8 cellular contexts compared by ENCODE assay signal in the genomic region with DNA sequence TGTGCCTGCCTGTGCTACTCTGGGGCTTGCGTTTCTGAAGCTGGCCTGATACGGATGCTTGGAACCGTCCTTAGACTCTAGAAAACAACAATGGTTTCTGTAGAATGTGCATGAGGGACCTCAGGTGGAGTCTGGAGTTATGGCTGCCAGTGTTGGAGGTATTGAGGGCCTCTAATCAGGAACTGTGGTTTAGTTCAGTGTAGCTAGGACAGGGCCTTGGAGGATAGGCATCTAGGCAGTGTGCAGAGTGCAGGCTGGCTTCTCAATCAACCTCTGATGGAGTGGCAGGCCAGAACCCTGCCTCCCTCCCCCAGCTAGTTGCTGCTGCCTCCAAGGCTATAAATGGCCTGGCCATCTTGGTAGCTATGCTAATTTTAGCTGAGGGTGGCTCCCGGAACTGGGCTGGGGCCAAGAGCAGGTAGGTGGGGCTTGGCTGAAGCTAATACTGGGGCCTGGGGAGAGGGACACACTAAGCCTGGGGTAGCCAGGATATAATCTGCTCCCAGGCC. TPM values are rescaled to one million over a fixed set of nuclear protein-coding genes. Genes with fewer than 3 reads are reported as not detected.
A peak's percentile ranks its signal among the peaks of the same experiment; 100 is the strongest.
DNase-seq lines count a peak whose midpoint lies in the region; ATAC-seq and TF ChIP-seq lines count a peak whose summit lies in the region.

No MANE protein-coding gene starts in this region.

- peak; percentile 74 for DNase-seq in activated CD8-positive, alpha-beta memory T cell treated with anti-CD3 and anti-CD28 coated beads, Interleukin-2, amount 10 ng/mL, durations not matched to agents 7 days and 5 days
- no peak for DNase-seq in activated CD8-positive, alpha-beta memory T cell treated with anti-CD3 and anti-CD28 coated beads, Interleukin-2, amount 50 U/mL, for 4 hours
- DNase-seq in activated CD8-positive, alpha-beta T cell treated with anti-CD3 and anti-CD28 coated beads for 36 hours = peak; percentile 65
- DNase-seq in myocyte (ENCODE audit: low read depth) = peak; percentile 85
- DNase-seq in foreskin melanocyte = no peak
- DNase-seq in effector CD4-positive, alpha-beta T cell = no peak

- CTCF ChIA-PET in activated CD8-positive, alpha-beta memory T cell treated with anti-CD3 and anti-CD28 coated beads, Interleukin-2, amount 10 ng/mL, durations not matched to agents 7 days and 5 days (lab: Charles Lee) = interaction anchor here (0.6 to 16.8 kb wide), 10 partner anchors 9 to 759 kb away, joined by 3 to 474 read pairs (median 8); a partner anchor contains a TSS
- CTCF ChIA-PET in activated CD8-positive, alpha-beta T cell treated with anti-CD3 and anti-CD28 coated beads for 36 hours (lab: Charles Lee) = interaction anchor here (0.9 to 26.5 kb wide), 10 partner anchors 9 to 214 kb away, joined by 3 to 775 read pairs (median 8); a partner anchor contains a TSS

- peaks cover 66% of the 10 kb centered on the region for H3K4me1 Mint-ChIP-seq in activated CD8-positive, alpha-beta memory T cell treated with anti-CD3 and anti-CD28 coated beads, Interleukin-2, amount 10 ng/mL, durations not matched to agents 7 days and 5 days
- peaks cover 65% of the 10 kb centered on the region for H3K4me1 Mint-ChIP-seq in activated CD8-positive, alpha-beta T cell treated with anti-CD3 and anti-CD28 coated beads for 36 hours (ENCODE audit: low read depth)

- peak overlapping the region; percentile 86 for H3K4me3 Mint-ChIP-seq in activated CD8-positive, alpha-beta memory T cell treated with anti-CD3 and anti-CD28 coated beads, Interleukin-2, amount 10 ng/mL, durations not matched to agents 7 days and 5 days
- peak overlapping the region; percentile 82 for H3K4me3 Mint-ChIP-seq in activated CD8-positive, alpha-beta T cell treated with anti-CD3 and anti-CD28 coated beads for 36 hours

- intact Hi-C loops in activated CD8-positive, alpha-beta T cell treated with anti-CD3 and anti-CD28 coated beads for 36 hours (cut with micrococcal nuclease) = loop anchor here (5.0 kb wide), 2 partner anchors 33 to 93 kb away; no protein-coding TSS in a partner anchor

- H3K9me3 Mint-ChIP-seq in activated CD8-positive, alpha-beta memory T cell treated with anti-CD3 and anti-CD28 coated beads, Interleukin-2, amount 10 ng/mL, durations not matched to agents 7 days and 5 days (ENCODE audit: low read depth) = no peaks in the 10 kb centered on the region
- H3K9me3 Mint-ChIP-seq in activated CD8-positive, alpha-beta T cell treated with anti-CD3 and anti-CD28 coated beads for 36 hours = peaks cover 1% of the 10 kb centered on the region

- no peaks in the 10 kb centered on the region for H3K27me3 Mint-ChIP-seq in activated CD8-positive, alpha-beta memory T cell treated with anti-CD3 and anti-CD28 coated beads, Interleukin-2, amount 10 ng/mL, durations not matched to agents 7 days and 5 days
- no peaks in the 10 kb centered on the region for H3K27me3 Mint-ChIP-seq in activated CD8-positive, alpha-beta T cell treated with anti-CD3 and anti-CD28 coated beads for 36 hours

- POLR2A ChIA-PET in activated CD8-positive, alpha-beta T cell treated with anti-CD3 and anti-CD28 coated beads for 36 hours (lab: Charles Lee) = interaction anchor here (0.5 to 3.3 kb wide), 6 partner anchors 7 to 190 kb away, joined by 3 to 21 read pairs (median 4); no protein-coding TSS in a partner anchor

- no peak for TF ChIP-seq CTCF in activated CD8-positive, alpha-beta T cell treated with anti-CD3 and anti-CD28 coated beads for 36 hours (IDR thresholded peaks at IDR 0.05)

- H3K36me3 Mint-ChIP-seq in activated CD8-positive, alpha-beta memory T cell treated with anti-CD3 and anti-CD28 coated beads, Interleukin-2, amount 10 ng/mL, durations not matched to agents 7 days and 5 days = peaks cover 22% of the 10 kb centered on the region
- H3K36me3 Mint-ChIP-seq in activated CD8-positive, alpha-beta T cell treated with anti-CD3 and anti-CD28 coated beads for 36 hours (ENCODE audit: low read depth) = peaks cover 37% of the 10 kb centered on the region

- peak; percentile 3 for ATAC-seq in activated CD8-positive, alpha-beta memory T cell treated with anti-CD3 and anti-CD28 coated beads, Interleukin-2, amount 10 ng/mL, durations not matched to agents 7 days and 5 days
- ATAC-seq in HG03108 (IDR thresholded peaks at IDR 0.05; ENCODE audit: unreplicated experiment) (peak; percentile 33), HG02970 (IDR thresholded peaks at IDR 0.05; ENCODE audit: low FRiP score, unreplicated experiment) (no peak)
- ATAC-seq in activated CD8-positive, alpha-beta T cell treated with anti-CD3 and anti-CD28 coated beads for 36 hours = no peak

- H3K27ac Mint-ChIP-seq in activated CD8-positive, alpha-beta memory T cell treated with anti-CD3 and anti-CD28 coated beads, Interleukin-2, amount 10 ng/mL, durations not matched to agents 7 days and 5 days = peak overlapping the region; percentile 82
- H3K27ac Mint-ChIP-seq in activated CD8-positive, alpha-beta T cell treated with anti-CD3 and anti-CD28 coated beads for 36 hours = peak overlapping the region; percentile 91

RNA-seq across cellular contexts. Expression of a gene that starts 4.0 kb away (rescaled TPM):
- total RNA-seq in activated CD8-positive, alpha-beta memory T cell treated with anti-CD3 and anti-CD28 coated beads, Interleukin-2, amount 10 ng/mL, durations not matched to agents 7 days and 5 days = 100 to 1,000 TPM in 1 of 2 experiments, 10 to 100 TPM in 1; 83.5 to 104 TPM
- 10 to 100 TPM; 60.8 to 61.4 TPM for total RNA-seq in activated CD8-positive, alpha-beta T cell treated with anti-CD3 and anti-CD28 coated beads for 36 hours
- total RNA-seq in myocyte = 36.3 and 46.4 TPM in 2 replicates
- 50.1 TPM for polyA plus RNA-seq in myocyte (2012)

RNA-seq across cellular contexts. Expression of a gene that starts 18.7 kb away (rescaled TPM):
- 100 to 1,000 TPM; 154 to 163 TPM for total RNA-seq in activated CD8-positive, alpha-beta memory T cell treated with anti-CD3 and anti-CD28 coated beads, Interleukin-2, amount 10 ng/mL, durations not matched to agents 7 days and 5 days
- 100 to 1,000 TPM; 176 to 188 TPM for total RNA-seq in activated CD8-positive, alpha-beta T cell treated with anti-CD3 and anti-CD28 coated beads for 36 hours
- 20.2 and 22.4 TPM in 2 replicates for total RNA-seq in myocyte
- 44.6 TPM for polyA plus RNA-seq in myocyte (2012)

RNA-seq across cellular contexts. Expression of a gene that starts 51.1 kb away (rescaled TPM):
- 10 to 100 TPM; 22.7 to 23.5 TPM for total RNA-seq in activated CD8-positive, alpha-beta memory T cell treated with anti-CD3 and anti-CD28 coated beads, Interleukin-2, amount 10 ng/mL, durations not matched to agents 7 days and 5 days
- 10 to 100 TPM; 33.1 to 36.7 TPM for total RNA-seq in activated CD8-positive, alpha-beta T cell treated with anti-CD3 and anti-CD28 coated beads for 36 hours
- total RNA-seq in myocyte = 11.5 and 13.7 TPM in 2 replicates
- polyA plus RNA-seq in myocyte (2012) = 27.2 TPM

Comparison
In these comparisons a context has a peak if more than half of its experiments do, and no peak if none do; other contexts are left out.
1. DNase-seq: peak in activated CD8-positive, alpha-beta memory T cell treated with anti-CD3 and anti-CD28 coated beads, Interleukin-2, amount 10 ng/mL, durations not matched to agents 7 days and 5 days (single experiment), activated CD8-positive, alpha-beta T cell treated with anti-CD3 and anti-CD28 coated beads for 36 hours (single experiment) and myocyte (single experiment); none in activated CD8-positive, alpha-beta memory T cell treated with anti-CD3 and anti-CD28 coated beads, Interleukin-2, amount 50 U/mL, for 4 hours (single experiment), foreskin melanocyte (single experiment) and effector CD4-positive, alpha-beta T cell (single experiment).
2. ATAC-seq: peak in activated CD8-positive, alpha-beta memory T cell treated with anti-CD3 and anti-CD28 coated beads, Interleukin-2, amount 10 ng/mL, durations not matched to agents 7 days and 5 days (single experiment) and HG03108 (single experiment); none in activated CD8-positive, alpha-beta T cell treated with anti-CD3 and anti-CD28 coated beads for 36 hours (single experiment) and HG02970 (single experiment).